1 cellular context compared by ENCODE assay signal in the genomic region with DNA sequence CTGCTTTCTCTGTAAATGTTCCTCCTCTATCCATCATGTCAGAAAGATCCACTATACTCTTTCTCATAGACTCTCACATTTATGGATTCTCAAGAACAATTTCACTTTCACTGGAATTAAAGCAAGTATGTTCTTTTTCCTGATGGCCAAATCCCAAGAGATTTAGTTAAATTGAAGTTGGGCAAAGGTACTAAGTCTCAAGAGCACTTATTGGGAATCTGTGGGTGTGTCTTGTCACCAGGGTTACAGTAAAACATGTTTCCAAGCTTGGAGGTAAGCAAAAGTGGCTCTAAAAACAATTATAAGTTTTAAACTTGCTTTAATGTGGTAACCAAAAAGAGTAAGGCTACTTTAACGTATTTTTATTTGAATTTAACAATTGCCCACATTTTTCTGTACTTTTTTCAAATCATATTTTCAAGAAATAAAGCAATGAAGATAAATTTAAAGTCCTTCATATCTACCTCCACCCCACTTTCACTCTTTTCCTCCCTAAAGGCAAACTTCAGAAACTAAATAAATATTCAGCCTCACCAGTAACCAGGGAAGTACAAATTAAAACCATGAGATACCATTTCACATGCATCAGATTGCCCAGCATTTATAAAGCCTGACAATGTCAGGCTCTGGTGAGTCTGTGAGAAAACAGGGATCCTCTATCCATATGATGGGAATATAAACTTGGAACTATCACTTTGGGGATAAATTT.
TF ChIP-seq lines count a peak whose summit lies in the region.

No MANE protein-coding gene starts in this region.

TF ChIP-seq in HCT116, 20 proteins besides CTCF, POLR2A, EP300 and RAD21 (continued from another document):
- TF ChIP-seq, protein P1, sequence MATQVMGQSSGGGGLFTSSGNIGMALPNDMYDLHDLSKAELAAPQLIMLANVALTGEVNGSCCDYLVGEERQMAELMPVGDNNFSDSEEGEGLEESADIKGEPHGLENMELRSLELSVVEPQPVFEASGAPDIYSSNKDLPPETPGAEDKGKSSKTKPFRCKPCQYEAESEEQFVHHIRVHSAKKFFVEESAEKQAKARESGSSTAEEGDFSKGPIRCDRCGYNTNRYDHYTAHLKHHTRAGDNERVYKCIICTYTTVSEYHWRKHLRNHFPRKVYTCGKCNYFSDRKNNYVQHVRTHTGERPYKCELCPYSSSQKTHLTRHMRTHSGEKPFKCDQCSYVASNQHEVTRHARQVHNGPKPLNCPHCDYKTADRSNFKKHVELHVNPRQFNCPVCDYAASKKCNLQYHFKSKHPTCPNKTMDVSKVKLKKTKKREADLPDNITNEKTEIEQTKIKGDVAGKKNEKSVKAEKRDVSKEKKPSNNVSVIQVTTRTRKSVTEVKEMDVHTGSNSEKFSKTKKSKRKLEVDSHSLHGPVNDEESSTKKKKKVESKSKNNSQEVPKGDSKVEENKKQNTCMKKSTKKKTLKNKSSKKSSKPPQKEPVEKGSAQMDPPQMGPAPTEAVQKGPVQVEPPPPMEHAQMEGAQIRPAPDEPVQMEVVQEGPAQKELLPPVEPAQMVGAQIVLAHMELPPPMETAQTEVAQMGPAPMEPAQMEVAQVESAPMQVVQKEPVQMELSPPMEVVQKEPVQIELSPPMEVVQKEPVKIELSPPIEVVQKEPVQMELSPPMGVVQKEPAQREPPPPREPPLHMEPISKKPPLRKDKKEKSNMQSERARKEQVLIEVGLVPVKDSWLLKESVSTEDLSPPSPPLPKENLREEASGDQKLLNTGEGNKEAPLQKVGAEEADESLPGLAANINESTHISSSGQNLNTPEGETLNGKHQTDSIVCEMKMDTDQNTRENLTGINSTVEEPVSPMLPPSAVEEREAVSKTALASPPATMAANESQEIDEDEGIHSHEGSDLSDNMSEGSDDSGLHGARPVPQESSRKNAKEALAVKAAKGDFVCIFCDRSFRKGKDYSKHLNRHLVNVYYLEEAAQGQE (IDR thresholded peaks at IDR 0.05; ENCODE audit: low read depth), result no peak
- no peak for TF ChIP-seq ELF1 (IDR thresholded peaks at IDR 0.05; ENCODE audit: borderline replicate concordance, low read depth)
- TF ChIP-seq SRF (IDR thresholded peaks at IDR 0.05; ENCODE audit: low read depth), result no peak
- TF ChIP-seq YY1 (IDR thresholded peaks at IDR 0.05; ENCODE audit: extremely low read depth, insufficient replicate concordance, low read depth, low read length), result no peak
- TF ChIP-seq JUND (IDR thresholded peaks at IDR 0.05), result no peak
- no peak for TF ChIP-seq EZH2 (IDR thresholded peaks at IDR 0.05)
- no peak for TF ChIP-seq CBX3 (IDR thresholded peaks at IDR 0.05; ENCODE audit: low read depth)
- TF ChIP-seq, protein P2, sequence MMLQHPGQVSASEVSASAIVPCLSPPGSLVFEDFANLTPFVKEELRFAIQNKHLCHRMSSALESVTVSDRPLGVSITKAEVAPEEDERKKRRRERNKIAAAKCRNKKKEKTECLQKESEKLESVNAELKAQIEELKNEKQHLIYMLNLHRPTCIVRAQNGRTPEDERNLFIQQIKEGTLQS (IDR thresholded peaks at IDR 0.05), result no peak
- TF ChIP-seq SIN3A (IDR thresholded peaks at IDR 0.05; ENCODE audit: low read depth), result no peak
- TF ChIP-seq, protein P3, sequence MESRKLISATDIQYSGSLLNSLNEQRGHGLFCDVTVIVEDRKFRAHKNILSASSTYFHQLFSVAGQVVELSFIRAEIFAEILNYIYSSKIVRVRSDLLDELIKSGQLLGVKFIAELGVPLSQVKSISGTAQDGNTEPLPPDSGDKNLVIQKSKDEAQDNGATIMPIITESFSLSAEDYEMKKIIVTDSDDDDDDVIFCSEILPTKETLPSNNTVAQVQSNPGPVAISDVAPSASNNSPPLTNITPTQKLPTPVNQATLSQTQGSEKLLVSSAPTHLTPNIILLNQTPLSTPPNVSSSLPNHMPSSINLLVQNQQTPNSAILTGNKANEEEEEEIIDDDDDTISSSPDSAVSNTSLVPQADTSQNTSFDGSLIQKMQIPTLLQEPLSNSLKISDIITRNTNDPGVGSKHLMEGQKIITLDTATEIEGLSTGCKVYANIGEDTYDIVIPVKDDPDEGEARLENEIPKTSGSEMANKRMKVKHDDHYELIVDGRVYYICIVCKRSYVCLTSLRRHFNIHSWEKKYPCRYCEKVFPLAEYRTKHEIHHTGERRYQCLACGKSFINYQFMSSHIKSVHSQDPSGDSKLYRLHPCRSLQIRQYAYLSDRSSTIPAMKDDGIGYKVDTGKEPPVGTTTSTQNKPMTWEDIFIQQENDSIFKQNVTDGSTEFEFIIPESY (IDR thresholded peaks at IDR 0.05; ENCODE audit: extremely low read depth, insufficient replicate concordance, low read length), result no peak
TF ChIP-seq in HCT116: peak in this region for 0.
